ENCODE assay signal across 9 cellular contexts in the genomic region with DNA sequence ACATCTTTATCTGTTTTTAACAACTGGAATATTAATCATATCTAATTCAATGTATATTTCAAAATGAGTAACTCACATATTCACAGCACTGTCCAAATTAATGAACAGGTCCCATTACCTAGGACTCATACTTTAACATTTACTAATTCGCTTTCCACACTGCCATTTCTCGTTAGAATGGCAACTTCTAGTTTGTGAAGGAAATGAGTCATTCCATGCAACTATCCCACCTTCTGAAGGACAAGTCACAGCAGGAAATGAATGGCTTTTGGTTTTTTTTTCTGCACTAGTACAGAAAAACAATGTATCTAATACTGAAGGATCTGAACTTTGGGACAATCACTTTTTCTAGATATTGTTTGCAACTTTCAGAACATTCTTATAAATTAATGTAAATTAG. TPM values are rescaled to one million over a fixed set of nuclear protein-coding genes. Genes with fewer than 3 reads are reported as not detected.
A peak's percentile ranks its signal among the peaks of the same experiment; 100 is the strongest.
DNase-seq lines count a peak whose midpoint lies in the region; ATAC-seq lines count a peak whose summit lies in the region.
"Had no signal": no experiment of that assay in that cellular context is flagged by ENCODE, and none has a peak within 500 bp of the region (broad histone marks: within the 10 kb centered on the region; RNA-seq: fewer than 3 reads in every experiment).

No MANE protein-coding gene starts in this region.

- peaks cover 3% of the 10 kb centered on the region for H3K9me3 Mint-ChIP-seq in activated T-cell treated with anti-CD3 and anti-CD28 coated beads, Interleukin-2, amount 50 U/mL, for 4 hours
- no peaks in the 10 kb centered on the region for H3K9me3 Mint-ChIP-seq in stimulated activated naive CD8-positive, alpha-beta T cell treated with anti-CD3 and anti-CD28 coated beads, Interleukin-15, Interleukin-2, amounts not matched to agents 100 ng/mL and 50 ng/mL, for 24 hours

- no peaks in the 10 kb centered on the region for H3K27me3 Mint-ChIP-seq in activated T-cell treated with anti-CD3 and anti-CD28 coated beads, Interleukin-2, amount 50 U/mL, for 4 hours (ENCODE audit: low read depth)
- no peaks in the 10 kb centered on the region for H3K27me3 Mint-ChIP-seq in stimulated activated naive CD8-positive, alpha-beta T cell treated with anti-CD3 and anti-CD28 coated beads, Interleukin-15, Interleukin-2, amounts not matched to agents 100 ng/mL and 50 ng/mL, for 24 hours

- peaks cover 2% of the 10 kb centered on the region for H3K36me3 Mint-ChIP-seq in activated T-cell treated with anti-CD3 and anti-CD28 coated beads, Interleukin-2, amount 50 U/mL, for 4 hours (ENCODE audit: insufficient read depth)
- no peaks in the 10 kb centered on the region for H3K36me3 Mint-ChIP-seq in stimulated activated naive CD8-positive, alpha-beta T cell treated with anti-CD3 and anti-CD28 coated beads, Interleukin-15, Interleukin-2, amounts not matched to agents 100 ng/mL and 50 ng/mL, for 24 hours (ENCODE audit: low read depth)

- DNase-seq in activated T-cell treated with anti-CD3 and anti-CD28 coated beads, Interleukin-2, amount 50 U/mL, for 4 hours: no peak
- DNase-seq in activated T-cell treated with anti-CD3 and anti-CD28 coated beads, Interleukin-2, amount 50 U/mL, for 48 hours: no peak
- DNase-seq in LHCN-M2 (ENCODE audit: low read depth) (peak; percentile 3), dermis microvascular lymphatic vessel endothelial cell (ENCODE audit: low read depth in 2 of 2) (peak; percentile 60 to 81), NOMO-1 treated with DMSO at 0.1 percent for 48 hours (lab: John Stamatoyannopoulos, UW; ENCODE audit: unreplicated experiment) (no peak), NCI-H774 (lab: John Stamatoyannopoulos, UW) (no peak), DMS 273 treated with DMSO at 0.1 percent for 48 hours (lab: John Stamatoyannopoulos, UW) (no peak)
- DNase-seq: midbrain had no signal

- peak overlapping the region; percentile 36 for H3K27ac Mint-ChIP-seq in stimulated activated naive CD8-positive, alpha-beta T cell treated with anti-CD3 and anti-CD28 coated beads, Interleukin-15, Interleukin-2, amounts not matched to agents 100 ng/mL and 50 ng/mL, for 24 hours

- ATAC-seq in activated T-cell treated with anti-CD3 and anti-CD28 coated beads, Interleukin-2, amount 50 U/mL, for 4 hours: peak; percentile 60 to 61

- H3K4me1 Mint-ChIP-seq in activated T-cell treated with anti-CD3 and anti-CD28 coated beads, Interleukin-2, amount 50 U/mL, for 4 hours (ENCODE audit: low read depth): peaks cover 7% of the 10 kb centered on the region
- peaks cover 34% of the 10 kb centered on the region for H3K4me1 Mint-ChIP-seq in stimulated activated naive CD8-positive, alpha-beta T cell treated with anti-CD3 and anti-CD28 coated beads, Interleukin-15, Interleukin-2, amounts not matched to agents 100 ng/mL and 50 ng/mL, for 24 hours (ENCODE audit: low read depth)

- H3K4me3 Mint-ChIP-seq in activated T-cell treated with anti-CD3 and anti-CD28 coated beads, Interleukin-2, amount 50 U/mL, for 4 hours: no peak overlapping the region
- no peak overlapping the region for H3K4me3 Mint-ChIP-seq in stimulated activated naive CD8-positive, alpha-beta T cell treated with anti-CD3 and anti-CD28 coated beads, Interleukin-15, Interleukin-2, amounts not matched to agents 100 ng/mL and 50 ng/mL, for 24 hours

RNA-seq across cellular contexts. Expression of a gene that starts 24.6 kb away (rescaled TPM):
- total RNA-seq in activated T-cell treated with anti-CD3 and anti-CD28 coated beads, Interleukin-2, amount 50 U/mL, for 4 hours: not detected
- total RNA-seq in LHCN-M2 (2014; rRNA removed) (not detected in 2 replicates), dermis microvascular lymphatic vessel endothelial cell (not detected in 2 replicates)
- not detected for polyA plus RNA-seq in LHCN-M2 (2012)

RNA-seq across cellular contexts. Expression of a gene that starts 30.1 kb away (rescaled TPM):
- under 1 TPM; 0.45 to 0.96 (median 0.57) TPM for total RNA-seq in activated T-cell treated with anti-CD3 and anti-CD28 coated beads, Interleukin-2, amount 50 U/mL, for 4 hours
- total RNA-seq in LHCN-M2 (2014; rRNA removed) (under 0.01 TPM in 1 of 2 replicates, not detected in the other), dermis microvascular lymphatic vessel endothelial cell (1.4 and 1.9 TPM in 2 replicates)
- 0.01 TPM for polyA plus RNA-seq in LHCN-M2 (2012)

Comparison
In these comparisons a context has a peak if more than half of its experiments do, and no peak if none do; other contexts are left out.
1. DNase-seq: peak in LHCN-M2 (single experiment) and dermis microvascular lymphatic vessel endothelial cell (2 of 2); none in activated T-cell treated with anti-CD3 and anti-CD28 coated beads, Interleukin-2, amount 50 U/mL, for 4 hours (single experiment), activated T-cell treated with anti-CD3 and anti-CD28 coated beads, Interleukin-2, amount 50 U/mL, for 48 hours (0 of 2), NOMO-1 treated with DMSO at 0.1 percent for 48 hours (single experiment), NCI-H774 (single experiment) and DMS 273 treated with DMSO at 0.1 percent for 48 hours (single experiment).